13 cellular contexts compared by ENCODE assay signal in the genomic region with DNA sequence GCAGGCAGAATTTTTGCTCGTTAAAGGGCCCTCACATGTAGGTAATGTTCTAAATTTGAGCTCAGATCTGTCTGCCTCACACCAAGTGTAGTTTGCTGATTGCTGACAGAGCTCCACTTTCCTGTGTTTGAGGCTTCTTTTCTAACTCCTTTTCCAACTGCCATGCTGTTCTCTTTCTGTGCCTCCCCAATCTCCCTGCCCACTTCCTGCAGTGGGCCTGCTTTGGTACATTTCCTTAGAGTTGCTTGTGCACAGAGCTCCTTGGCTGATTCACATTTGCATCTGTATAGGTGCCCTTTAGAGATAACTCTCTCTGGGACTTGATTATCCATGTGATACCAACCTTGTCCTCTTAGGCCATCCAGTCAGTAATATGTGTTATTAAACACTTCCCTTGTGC. TPM values are rescaled to one million over a fixed set of nuclear protein-coding genes. Genes with fewer than 3 reads are reported as not detected.
A peak's percentile ranks its signal among the peaks of the same experiment; 100 is the strongest.
DNase-seq lines count a peak whose midpoint lies in the region; ATAC-seq and TF ChIP-seq lines count a peak whose summit lies in the region.
"Had no signal": no experiment of that assay in that cellular context is flagged by ENCODE, and none has a peak within 500 bp of the region (broad histone marks: within the 10 kb centered on the region; RNA-seq: fewer than 3 reads in every experiment).

No MANE protein-coding gene starts in this region.

- 0 to 29% methylated on average over 1 of the region's 1 CpG for WGBS in upper lobe of left lung, 2 donors
- 52 to 76% methylated on average over 1 of the region's 1 CpG for WGBS in thyroid gland, 2 donors

- DNase-seq in CD4-positive, alpha-beta memory T cell, result no peak
- DNase-seq in activated CD4-positive, alpha-beta memory T cell treated with anti-CD3 and anti-CD28 coated beads, Interleukin-2, amount 10 ng/mL, durations not matched to agents 7 days and 5 days, result no peak
- DNase-seq in fibroblast of lung (ENCODE audit: low read depth in 2 of 2) (no peak), upper lobe of left lung (no peak), HEK293T (ENCODE audit: extremely low spot score) (no peak), thyroid gland (no peak)
- DNase-seq: C1 segment of cervical spinal cord; effector memory CD8-positive, alpha-beta T cell; islet precursor cell; KG1; NCI-H187 had no signal

- H3K4me1 ChIP-seq in ACC112 (ENCODE audit: control insufficient read depth, insufficient read depth, low read length, unreplicated experiment) (peaks cover 40% of the 10 kb centered on the region), fibroblast of lung (ENCODE audit: control insufficient read depth, extremely low read depth, insufficient read depth, low read length) (peaks cover 11% of the 10 kb centered on the region), upper lobe of left lung (peaks cover 29 to 43% (median 33%) of the 10 kb centered on the region in 4 donors), thyroid gland (peaks cover 18 to 29% of the 10 kb centered on the region in 2 donors)
- peaks cover 51% of the 10 kb centered on the region for H3K4me1 ChIP-seq in CD4-positive, alpha-beta memory T cell (ENCODE audit: insufficient read depth, low read length)

- H3K9me3 Mint-ChIP-seq in CD4-positive, alpha-beta memory T cell, result no peaks in the 10 kb centered on the region
- H3K9me3 Mint-ChIP-seq in activated CD4-positive, alpha-beta memory T cell treated with anti-CD3 and anti-CD28 coated beads, Interleukin-2, amount 10 ng/mL, durations not matched to agents 7 days and 5 days, result no peaks in the 10 kb centered on the region
- H3K9me3 Mint-ChIP-seq: effector memory CD8-positive, alpha-beta T cell had no signal

- peak overlapping the region; percentile 49 for H3K4me3 ChIP-seq in ACC112 (ENCODE audit: low read depth, low read length)
- H3K4me3 ChIP-seq in CD4-positive, alpha-beta memory T cell (ENCODE audit: low read length in 2 of 2), result no peak overlapping the region
- peak overlapping the region in 2 of 4 experiments; percentile 4 to 19 for H3K4me3 ChIP-seq in fibroblast of lung (replicated peaks in 1 of 4; ENCODE audit: control extremely low read depth in 1 of 4, insufficient read depth in 1 of 4, low read depth in 3 of 4, low read length in 4 of 4)
- H3K4me3 ChIP-seq in upper lobe of left lung, result no peak overlapping the region
- no peak overlapping the region for H3K4me3 ChIP-seq in thyroid gland (replicated peaks in 1 of 3)

- peak overlapping the region in 6 of 8 donors; percentile 5 to 60 (median 30) for H3K4me3 Mint-ChIP-seq in CD4-positive, alpha-beta memory T cell
- H3K4me3 Mint-ChIP-seq in activated CD4-positive, alpha-beta memory T cell treated with anti-CD3 and anti-CD28 coated beads, Interleukin-2, amount 10 ng/mL, durations not matched to agents 7 days and 5 days, result no peak overlapping the region

- H3K36me3 ChIP-seq in ACC112 (ENCODE audit: insufficient read depth, low read length) (peaks cover 41% of the 10 kb centered on the region), fibroblast of lung (ENCODE audit: control insufficient read depth, insufficient read depth, low read length) (peaks cover 14% of the 10 kb centered on the region), upper lobe of left lung (peaks cover 34 to 69% (median 53%) of the 10 kb centered on the region in 4 donors), thyroid gland (peaks cover 27 to 36% of the 10 kb centered on the region in 2 donors)
- H3K36me3 ChIP-seq in CD4-positive, alpha-beta memory T cell (ENCODE audit: insufficient read depth, low read length), result peaks cover 54% of the 10 kb centered on the region

- no peak for TF ChIP-seq POLR2A in upper lobe of left lung (IDR thresholded peaks at IDR 0.05)
- TF ChIP-seq POLR2A in thyroid gland (IDR thresholded peaks at IDR 0.05), result no peak

- H3K27me3 Mint-ChIP-seq in CD4-positive, alpha-beta memory T cell, result no peaks in the 10 kb centered on the region
- H3K27me3 Mint-ChIP-seq in activated CD4-positive, alpha-beta memory T cell treated with anti-CD3 and anti-CD28 coated beads, Interleukin-2, amount 10 ng/mL, durations not matched to agents 7 days and 5 days, result no peaks in the 10 kb centered on the region
- H3K27me3 Mint-ChIP-seq: effector memory CD8-positive, alpha-beta T cell had no signal

- no peaks in the 10 kb centered on the region for H3K27me3 ChIP-seq in ACC112 (ENCODE audit: insufficient read depth, low read length)
- no peaks in the 10 kb centered on the region for H3K27me3 ChIP-seq in CD4-positive, alpha-beta memory T cell (ENCODE audit: insufficient read depth, low read length)
- H3K27me3 ChIP-seq in fibroblast of lung (ENCODE audit: control insufficient read depth, insufficient read depth, low read length), result no peaks in the 10 kb centered on the region
- H3K27me3 ChIP-seq in upper lobe of left lung, result no peaks in the 10 kb centered on the region
- H3K27me3 ChIP-seq in thyroid gland, result no peaks in the 10 kb centered on the region

- TF ChIP-seq EP300 in upper lobe of left lung (IDR thresholded peaks at IDR 0.05), result no peak

- no peaks in the 10 kb centered on the region for H3K9me3 ChIP-seq in CD4-positive, alpha-beta memory T cell (ENCODE audit: control insufficient read depth in 1 of 2, low read length in 2 of 2)
- H3K9me3 ChIP-seq in fibroblast of lung (ENCODE audit: control insufficient read depth, insufficient read depth, low read depth, low read length) (no peaks in the 10 kb centered on the region), upper lobe of left lung (no peaks in the 10 kb centered on the region), thyroid gland (no peaks in the 10 kb centered on the region)

- peak overlapping the region; percentile 85 for H3K4me2 ChIP-seq in fibroblast of lung (ENCODE audit: extremely low read depth, insufficient read depth, low read length)

- CTCF ChIA-PET in CD4-positive, alpha-beta memory T cell (lab: Charles Lee; ENCODE audit: partially characterized antibody), result interaction anchor here (1.0 to 2.4 kb wide), 5 partner anchors 15 to 198 kb away, joined by 3 to 15 read pairs (median 3); a partner anchor contains a TSS
- CTCF ChIA-PET in activated CD4-positive, alpha-beta memory T cell treated with anti-CD3 and anti-CD28 coated beads, Interleukin-2, amount 10 ng/mL, durations not matched to agents 7 days and 5 days (lab: Charles Lee), result interaction anchor here (0.8 to 1.2 kb wide), 3 partner anchors 12 to 106 kb away, joined by 3 to 4 read pairs (median 3); no protein-coding TSS in a partner anchor
- CTCF ChIA-PET in HEK293T (lab: Yijun Ruan, JAX), result no interaction called here

- POLR2A ChIA-PET in CD4-positive, alpha-beta memory T cell (lab: Charles Lee; ENCODE audit: partially characterized antibody), result no interaction called here
- POLR2A ChIA-PET in activated CD4-positive, alpha-beta memory T cell treated with anti-CD3 and anti-CD28 coated beads, Interleukin-2, amount 10 ng/mL, durations not matched to agents 7 days and 5 days (lab: Charles Lee), result interaction anchor here (1.3 to 7.2 kb wide), 3 partner anchors 34 to 192 kb away, joined by 4 to 146 read pairs (median 5); a partner anchor contains a TSS
- POLR2A ChIA-PET in HEK293T (lab: Yijun Ruan, JAX), result no interaction called here

- peaks cover 75% of the 10 kb centered on the region for H3K79me2 ChIP-seq in ACC112 (ENCODE audit: control insufficient read depth, insufficient read depth, low read length, unreplicated experiment)
- peaks cover 63% of the 10 kb centered on the region for H3K79me2 ChIP-seq in fibroblast of lung (ENCODE audit: control insufficient read depth, insufficient read depth, low read length)

- H2AFZ ChIP-seq in ACC112 (ENCODE audit: low read length, unreplicated experiment), result no peak overlapping the region
- no peak overlapping the region for H2AFZ ChIP-seq in fibroblast of lung (ENCODE audit: low read length)

- H3K27ac Mint-ChIP-seq in CD4-positive, alpha-beta memory T cell, result peak overlapping the region in 6 of 7 donors; percentile 4 to 85 (median 42)
- H3K27ac Mint-ChIP-seq in activated CD4-positive, alpha-beta memory T cell treated with anti-CD3 and anti-CD28 coated beads, Interleukin-2, amount 10 ng/mL, durations not matched to agents 7 days and 5 days, result peak overlapping the region; percentile 51

- H4K20me1 ChIP-seq in fibroblast of lung (ENCODE audit: control insufficient read depth, extremely low read depth, insufficient read depth, low read length), result peaks cover 4% of the 10 kb centered on the region

- intact Hi-C loops in CD4-positive, alpha-beta memory T cell (cut with micrococcal nuclease), result no loop called here
- intact Hi-C loops in thyroid gland (cut with DNase I), result loop anchor here (5.0 kb wide), 1 partner anchor 37 kb away; no protein-coding TSS in a partner anchor

- ATAC-seq in HG03175 (IDR thresholded peaks at IDR 0.05; ENCODE audit: unreplicated experiment) (no peak), upper lobe of left lung (ENCODE audit: low FRiP score in 2 of 2) (no peak)
- ATAC-seq: effector memory CD8-positive, alpha-beta T cell had no signal

- peak overlapping the region; percentile 95 for H3K27ac ChIP-seq in ACC112 (ENCODE audit: low read depth, low read length)
- H3K27ac ChIP-seq in CD4-positive, alpha-beta memory T cell (ENCODE audit: low read depth, low read length), result no peak overlapping the region
- H3K27ac ChIP-seq in fibroblast of lung (ENCODE audit: insufficient read depth, low read length), result peak overlapping the region; percentile 82
- no peak overlapping the region for H3K27ac ChIP-seq in upper lobe of left lung
- H3K27ac ChIP-seq in thyroid gland, result no peak overlapping the region

- H3K4me1 Mint-ChIP-seq in CD4-positive, alpha-beta memory T cell, result peaks cover 34 to 55% (median 46%) of the 10 kb centered on the region in 4 donors
- peaks cover 47% of the 10 kb centered on the region for H3K4me1 Mint-ChIP-seq in activated CD4-positive, alpha-beta memory T cell treated with anti-CD3 and anti-CD28 coated beads, Interleukin-2, amount 10 ng/mL, durations not matched to agents 7 days and 5 days

- H3K36me3 Mint-ChIP-seq in CD4-positive, alpha-beta memory T cell, result peaks cover 34 to 69% of the 10 kb centered on the region in 2 donors
- peaks cover 59% of the 10 kb centered on the region for H3K36me3 Mint-ChIP-seq in activated CD4-positive, alpha-beta memory T cell treated with anti-CD3 and anti-CD28 coated beads, Interleukin-2, amount 10 ng/mL, durations not matched to agents 7 days and 5 days (ENCODE audit: low read depth)

- H3K9ac ChIP-seq in fibroblast of lung (ENCODE audit: insufficient read depth, low read length), result no peak overlapping the region

- no peak for TF ChIP-seq CTCF in fibroblast of lung (conservative IDR thresholded peaks at IDR 0.05 in 1 of 2, IDR thresholded peaks at IDR 0.05 in 1 of 2; ENCODE audit: low read depth in 1 of 2, low read length in 2 of 2)
- TF ChIP-seq CTCF in upper lobe of left lung (IDR thresholded peaks at IDR 0.05), result no peak
- no peak for TF ChIP-seq CTCF in thyroid gland (IDR thresholded peaks at IDR 0.05)

RNA-seq across cellular contexts. Expression of a gene that starts 4.5 kb away (rescaled TPM):
- 10 to 100 TPM; 85.4 to 87.0 TPM for total RNA-seq in CD4-positive, alpha-beta memory T cell
- polyA plus RNA-seq in CD4-positive, alpha-beta memory T cell, result 10 to 100 TPM; 44.2 to 47.8 TPM
- total RNA-seq in activated CD4-positive, alpha-beta memory T cell treated with anti-CD3 and anti-CD28 coated beads, Interleukin-2, amount 10 ng/mL, durations not matched to agents 7 days and 5 days, result 10 to 100 TPM; 48.6 to 49.9 TPM
- total RNA-seq in fibroblast of lung, result 11.0 and 20.1 TPM in 2 replicates
- polyA plus RNA-seq in fibroblast of lung, result 16.8 and 18.8 TPM in 2 replicates
- polyA plus RNA-seq in fibroblast of lung (2012), result 40.9 and 49.2 TPM in 2 replicates
- polyA minus RNA-seq in fibroblast of lung (ENCODE audit: low replicate concordance), result 13.1 and 13.5 TPM in 2 replicates
- total RNA-seq in upper lobe of left lung, result 10 to 100 TPM; 14.7 to 56.2 (median 19.0) TPM
- 10 to 100 TPM; 14.9 to 25.6 (median 19.4) TPM for total RNA-seq in thyroid gland

RNA-seq across cellular contexts. Expression of a gene that starts 41.9 kb away (rescaled TPM):
- total RNA-seq in CD4-positive, alpha-beta memory T cell, result 10 to 100 TPM; 25.6 to 27.6 TPM
- 10 to 100 TPM; 42.6 to 71.3 TPM for polyA plus RNA-seq in CD4-positive, alpha-beta memory T cell
- 100 to 1,000 TPM; 180 to 182 TPM for total RNA-seq in activated CD4-positive, alpha-beta memory T cell treated with anti-CD3 and anti-CD28 coated beads, Interleukin-2, amount 10 ng/mL, durations not matched to agents 7 days and 5 days
- 116 and 129 TPM in 2 replicates for total RNA-seq in fibroblast of lung
- polyA plus RNA-seq in fibroblast of lung, result 80.8 and 112 TPM in 2 replicates
- 58.6 and 86.4 TPM in 2 replicates for polyA plus RNA-seq in fibroblast of lung (2012)
- polyA minus RNA-seq in fibroblast of lung (ENCODE audit: low replicate concordance), result 11.6 and 21.3 TPM in 2 replicates
- 100 to 1,000 TPM in 1 of 6 donors, 10 to 100 TPM in 5; 70.0 to 116 (median 94.3) TPM for total RNA-seq in upper lobe of left lung
- total RNA-seq in thyroid gland, result 10 to 100 TPM; 66.8 to 89.8 (median 81.6) TPM

Comparison
In these comparisons a context has a peak if more than half of its experiments do, and no peak if none do; other contexts are left out.
1. H3K27ac ChIP-seq: peak in ACC112 (single experiment) and fibroblast of lung (single experiment); none in CD4-positive, alpha-beta memory T cell (single experiment), upper lobe of left lung (0 of 4) and thyroid gland (0 of 3).